In the genomic region with DNA sequence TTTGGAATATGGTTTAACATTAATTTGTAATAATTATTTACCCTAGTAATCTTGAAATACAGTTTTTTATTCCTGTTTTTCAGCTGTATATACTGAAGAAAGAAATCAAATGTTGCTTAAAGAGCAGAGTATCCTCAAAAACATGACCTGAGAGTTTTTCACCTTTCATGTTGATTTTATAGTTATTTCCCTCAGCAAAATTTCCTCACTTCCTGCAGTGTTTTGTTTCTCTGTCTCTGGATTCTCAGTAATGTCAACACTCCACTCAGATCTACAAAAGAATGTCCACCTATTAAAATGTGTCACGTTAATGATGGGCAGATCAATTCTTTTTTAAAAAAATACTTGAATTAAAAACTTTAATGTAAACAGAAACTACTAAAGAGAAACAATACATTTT, we compare ENCODE assay signal across 23 cellular contexts.
"Had no signal": no experiment of that assay in that cellular context is flagged by ENCODE, and none has a peak within 500 bp of the region (broad histone marks: within the 10 kb centered on the region; RNA-seq: fewer than 3 reads in every experiment).

No MANE protein-coding gene starts in this region.

- H3K4me3 ChIP-seq: PC-9 had no signal

- H3K27ac Mint-ChIP-seq: activated B cell treated with CpG ODN at 0.5 μM for 24 hours; activated CD4-positive, alpha-beta memory T cell treated with anti-CD3 and anti-CD28 coated beads for 36 hours; activated CD4-positive, alpha-beta T cell treated with anti-CD3 and anti-CD28 coated beads, Interleukin-2, amount 10 ng/mL, durations not matched to agents 24 days and 14 days; activated naive CD4-positive, alpha-beta T cell treated with anti-CD3 and anti-CD28 coated beads for 36 hours; activated naive CD8-positive, alpha-beta T cell; activated T-helper 17 cell treated with anti-CD3 and anti-CD28 coated beads, Interleukin-2, amount 50 U/mL, for 72 hours; brain; T-helper 1 cell treated with Interleukin-12 subunit alpha and Interleukin-12 subunit beta and Interleukin-4 antibody, amounts not matched to agents 30 μg/mL and 1 μg/mL, for 36 hours had no signal

- H2AFZ ChIP-seq: PC-9 had no signal

- DNase-seq: activated B cell treated with CpG ODN at 0.5 μM for 24 hours; activated CD4-positive, alpha-beta memory T cell treated with anti-CD3 and anti-CD28 coated beads for 36 hours; activated CD4-positive, alpha-beta T cell treated with anti-CD3 and anti-CD28 coated beads for 1 hour; activated CD4-positive, alpha-beta T cell treated with anti-CD3 and anti-CD28 coated beads, Interleukin-2, amount 10 ng/mL, durations not matched to agents 24 days and 14 days; activated CD8-positive, alpha-beta memory T cell treated with anti-CD3 and anti-CD28 coated beads for 24 hours; activated gamma-delta T cell; activated naive CD4-positive, alpha-beta T cell treated with anti-CD3 and anti-CD28 coated beads for 36 hours; activated T-cell treated with anti-CD3 and anti-CD28 coated beads, Interleukin-2, amount 50 U/mL, for 4 hours; amygdala; KG1; NCI-H1930; NCI-H2107; NCI-H2171 treated with DMSO at 0.1 percent for 48 hours; NCI-H226; NCI-H526; PC-9; SHP77 treated with DMSO at 0.1 percent for 48 hours had no signal

- ATAC-seq: activated T-cell treated with anti-CD3 and anti-CD28 coated beads, Interleukin-2, amount 50 U/mL, for 4 hours; activated T-helper 17 cell treated with anti-CD3 and anti-CD28 coated beads, Interleukin-2, amount 50 U/mL, for 72 hours had no signal

- H3K4me3 Mint-ChIP-seq: activated B cell treated with CpG ODN at 0.5 μM for 24 hours; activated CD4-positive, alpha-beta memory T cell treated with anti-CD3 and anti-CD28 coated beads for 36 hours; activated CD4-positive, alpha-beta T cell treated with anti-CD3 and anti-CD28 coated beads, Interleukin-2, amount 10 ng/mL, durations not matched to agents 24 days and 14 days; activated naive CD4-positive, alpha-beta T cell treated with anti-CD3 and anti-CD28 coated beads for 36 hours; activated naive CD8-positive, alpha-beta T cell; activated T-cell treated with anti-CD3 and anti-CD28 coated beads, Interleukin-2, amount 50 U/mL, for 4 hours; activated T-helper 17 cell treated with anti-CD3 and anti-CD28 coated beads, Interleukin-2, amount 50 U/mL, for 72 hours; brain; central memory CD8-positive, alpha-beta T cell; T-helper 1 cell treated with Interleukin-12 subunit alpha and Interleukin-12 subunit beta and Interleukin-4 antibody, amounts not matched to agents 30 μg/mL and 1 μg/mL, for 36 hours had no signal

- H3K27ac ChIP-seq: PC-9 had no signal

- H3K36me3 Mint-ChIP-seq: activated CD4-positive, alpha-beta memory T cell treated with anti-CD3 and anti-CD28 coated beads for 36 hours; activated naive CD8-positive, alpha-beta T cell; brain had no signal

- H3K9me3 Mint-ChIP-seq: activated CD4-positive, alpha-beta T cell treated with anti-CD3 and anti-CD28 coated beads, Interleukin-2, amount 10 ng/mL, durations not matched to agents 24 days and 14 days; activated T-helper 17 cell treated with anti-CD3 and anti-CD28 coated beads, Interleukin-2, amount 50 U/mL, for 72 hours had no signal

- H3K27me3 Mint-ChIP-seq: activated B cell treated with CpG ODN at 0.5 μM for 24 hours; activated CD4-positive, alpha-beta memory T cell treated with anti-CD3 and anti-CD28 coated beads for 36 hours; activated CD4-positive, alpha-beta T cell treated with anti-CD3 and anti-CD28 coated beads, Interleukin-2, amount 10 ng/mL, durations not matched to agents 24 days and 14 days; activated naive CD8-positive, alpha-beta T cell; activated T-helper 17 cell treated with anti-CD3 and anti-CD28 coated beads, Interleukin-2, amount 50 U/mL, for 72 hours; central memory CD8-positive, alpha-beta T cell had no signal

- FAIRE-seq: astrocyte had no signal

- H3K4me1 Mint-ChIP-seq: activated B cell treated with CpG ODN at 0.5 μM for 24 hours; activated CD4-positive, alpha-beta T cell treated with anti-CD3 and anti-CD28 coated beads, Interleukin-2, amount 10 ng/mL, durations not matched to agents 24 days and 14 days; activated T-helper 17 cell treated with anti-CD3 and anti-CD28 coated beads, Interleukin-2, amount 50 U/mL, for 72 hours; central memory CD8-positive, alpha-beta T cell had no signal

- H3K4me2 ChIP-seq: PC-9 had no signal
